ENCODE assay signal across 1 cellular context in genomic region chr12:89826468-89826867, GRCh38.
TF ChIP-seq lines count a peak whose summit lies in the region.

No MANE protein-coding gene starts in this region.

TF ChIP-seq in HCT116, 20 proteins besides CTCF, POLR2A, EP300 and RAD21 (continued from another document):
- TF ChIP-seq ZBTB33 (IDR thresholded peaks at IDR 0.05; ENCODE audit: extremely low read depth, insufficient replicate concordance, low read length) (no peak), EZH2phosphoT487 (IDR thresholded peaks at IDR 0.05; ENCODE audit: borderline replicate concordance) (no peak), SRF (IDR thresholded peaks at IDR 0.05; ENCODE audit: low read depth) (no peak), YY1 (IDR thresholded peaks at IDR 0.05; ENCODE audit: extremely low read depth, insufficient replicate concordance, low read depth, low read length) (no peak), CEBPB (IDR thresholded peaks at IDR 0.05; ENCODE audit: low read depth) (no peak), TCF7L2 (IDR thresholded peaks at IDR 0.05; ENCODE audit: borderline replicate concordance, extremely low read depth, insufficient read depth, insufficient read length) (no peak), EZH2 (IDR thresholded peaks at IDR 0.05) (no peak)
